In genomic region chr5:125251703-125252102, GRCh38 we compare ENCODE assay signal across 26 cellular contexts.
"Had no signal": no experiment of that assay in that cellular context is flagged by ENCODE, and none has a peak within 500 bp of the region (broad histone marks: within the 10 kb centered on the region; RNA-seq: fewer than 3 reads in every experiment).

No MANE protein-coding gene starts in this region.

- H3K27me3 ChIP-seq: brain microvascular endothelial cell, dorsolateral prefrontal cortex, esophagus muscularis mucosa had no signal

- H3K27ac ChIP-seq: brain microvascular endothelial cell, coronary artery, esophagus muscularis mucosa, VCaP had no signal

- DNase-seq: activated CD4-positive, alpha-beta memory T cell treated with anti-CD3 and anti-CD28 coated beads, Interleukin-2, amount 10 ng/mL, durations not matched to agents 7 days and 5 days; activated CD4-positive, alpha-beta T cell treated with anti-CD3 and anti-CD28 coated beads for 1 hour; activated CD4-positive, alpha-beta T cell treated with anti-CD3 and anti-CD28 coated beads for 4 hours; activated CD4-positive, alpha-beta T cell treated with anti-CD3 and anti-CD28 coated beads, Interleukin-2, amount 10 ng/mL, durations not matched to agents 7 days and 5 days; activated CD4-positive, alpha-beta T cell treated with anti-CD3 and anti-CD28 coated beads, Interleukin-2, amount 50 U/mL, for 4 hours; activated CD8-positive, alpha-beta memory T cell treated with anti-CD3 and anti-CD28 coated beads, Interleukin-2, amount 50 U/mL, for 48 hours; activated gamma-delta T cell; activated naive CD4-positive, alpha-beta T cell; activated naive CD4-positive, alpha-beta T cell treated with anti-CD3 and anti-CD28 coated beads, Interleukin-2, amount 50 U/mL, for 16 hours; activated T-cell treated with anti-CD3 and anti-CD28 coated beads for 4 hours; activated T-cell treated with anti-CD3 and anti-CD28 coated beads, Interleukin-2, amount 50 U/mL, for 24 hours; activated T-cell treated with anti-CD3 and anti-CD28 coated beads, Interleukin-2, amount 50 U/mL, for 72 hours; amniotic stem cell; anterior cingulate cortex; brain microvascular endothelial cell; effector memory CD4-positive, alpha-beta T cell; endodermal cell; erythroblast; head of caudate nucleus; hippocampal formation; T-helper 2 cell had no signal

- H3K4me3 ChIP-seq: coronary artery, dorsolateral prefrontal cortex, esophagus muscularis mucosa had no signal

- ATAC-seq: activated T-cell treated with anti-CD3 and anti-CD28 coated beads, Interleukin-2, amount 50 U/mL, for 72 hours; WTC11 had no signal

- H3K4me1 ChIP-seq: esophagus muscularis mucosa had no signal

- H3K36me3 ChIP-seq: brain microvascular endothelial cell, esophagus muscularis mucosa had no signal
